17 cellular contexts compared by ENCODE assay signal in the genomic region with DNA sequence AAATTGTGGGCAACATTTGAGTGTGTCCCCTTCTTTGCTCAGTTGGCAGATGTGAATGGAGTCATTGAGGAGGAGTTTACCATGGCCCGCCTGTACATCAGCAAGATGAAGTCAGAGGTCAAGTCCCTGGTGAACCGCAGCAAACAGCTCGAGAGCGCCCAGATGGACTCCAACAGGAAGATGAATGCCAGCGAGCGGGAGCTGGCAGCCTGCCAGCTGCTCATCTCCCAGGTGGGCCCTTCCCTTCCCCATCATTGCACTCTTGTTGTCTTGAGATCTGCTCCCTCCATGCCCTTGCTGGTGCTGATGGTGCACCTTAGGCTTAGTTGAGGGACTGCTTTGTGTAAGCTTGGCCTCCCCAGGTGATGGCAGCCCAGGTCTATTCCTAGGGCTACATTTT. TPM values are rescaled to one million over a fixed set of nuclear protein-coding genes. Genes with fewer than 3 reads are reported as not detected.
"Had no signal": no experiment of that assay in that cellular context is flagged by ENCODE, and none has a peak within 500 bp of the region (broad histone marks: within the 10 kb centered on the region; RNA-seq: fewer than 3 reads in every experiment).

No MANE protein-coding gene starts in this region.

- H3K4me3 ChIP-seq: esophagus muscularis mucosa, lower lobe of right lung, psoas muscle, sigmoid colon had no signal

- FAIRE-seq: colon had no signal

- H3K27me3 ChIP-seq: esophagus muscularis mucosa, sigmoid colon had no signal

- DNase-seq: activated CD4-positive, alpha-beta T cell treated with anti-CD3 and anti-CD28 coated beads, Interleukin-2, amount 10 ng/mL, durations not matched to agents 7 days and 5 days; activated CD4-positive, CD25-positive, alpha-beta regulatory T cell; activated CD8-positive, alpha-beta memory T cell treated with anti-CD3 and anti-CD28 coated beads for 24 hours; activated naive CD4-positive, alpha-beta T cell treated with anti-CD3 and anti-CD28 coated beads, Interleukin-2, amount 10 ng/mL, durations not matched to agents 7 days and 5 days; activated T-cell treated with anti-CD3 and anti-CD28 coated beads for 4 hours; immature natural killer cell; lower lobe of right lung; midbrain; naive B cell; psoas muscle; sigmoid colon; stimulated activated CD4-positive, alpha-beta T cell treated with anti-CD3 and anti-CD28 coated beads, Interleukin-2, amount 100 ng/mL, for 24 hours; stimulated activated naive CD4-positive, alpha-beta T cell treated with Interleukin-2 at 50 U/mL for 16 hours had no signal

- H3K36me3 ChIP-seq: esophagus muscularis mucosa, lower lobe of right lung, sigmoid colon had no signal

- ATAC-seq: lower lobe of right lung, psoas muscle had no signal

- H3K27ac ChIP-seq: esophagus muscularis mucosa, lower lobe of right lung, psoas muscle, sigmoid colon had no signal

- H3K4me1 ChIP-seq: lower lobe of right lung, psoas muscle, sigmoid colon had no signal

RNA-seq across cellular contexts. Expression of a gene that starts 47.5 kb away (rescaled TPM):
- total RNA-seq: activated CD4-positive, alpha-beta T cell treated with anti-CD3 and anti-CD28 coated beads, Interleukin-2, amount 10 ng/mL, durations not matched to agents 7 days and 5 days; activated T-helper 2 cell treated with anti-CD3 and anti-CD28 coated beads, Interferon-gamma antibody, Interleukin-2, Interleukin-4, amounts not matched to agents 10 μg/mL and 5 μg/mL and 100 μg/mL, durations not matched to agents 14 hours and 24 hours and 36 hours; cardiac septum; esophagus muscularis mucosa; psoas muscle had no signal
- polyA plus RNA-seq: immature natural killer cell, psoas muscle had no signal
